ENCODE assay signal across 16 cellular contexts in the genomic region with DNA sequence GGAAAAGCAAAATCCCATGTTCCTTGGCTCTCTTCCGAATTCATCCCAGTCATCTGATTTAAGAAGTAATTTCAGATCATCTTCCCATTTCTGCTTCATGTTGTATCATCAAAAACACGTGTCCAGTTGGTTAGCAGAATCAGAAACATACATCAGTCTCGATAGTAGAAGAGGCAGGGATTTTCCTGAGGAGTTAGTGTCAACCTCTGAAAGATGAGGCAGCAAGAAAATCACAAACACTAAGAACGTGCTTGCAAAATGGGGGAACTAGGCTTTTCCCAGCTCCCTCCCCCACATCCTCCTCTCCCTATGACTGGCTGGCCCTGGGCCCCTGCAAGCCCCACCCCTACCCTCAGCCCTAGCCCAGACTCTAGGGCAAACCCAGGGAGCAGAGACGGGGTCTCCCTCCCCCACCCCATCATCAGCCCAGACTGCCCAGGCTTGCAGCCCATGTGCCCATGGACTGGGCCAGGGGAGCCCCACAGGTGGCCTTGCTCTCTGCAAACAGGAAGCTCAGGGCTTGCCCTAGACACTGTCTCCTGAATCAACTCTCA.
A peak's percentile ranks its signal among the peaks of the same experiment; 100 is the strongest.
DNase-seq lines count a peak whose midpoint lies in the region; ATAC-seq, FAIRE-seq and TF ChIP-seq lines count a peak whose summit lies in the region.
"Had no signal": no experiment of that assay in that cellular context is flagged by ENCODE, and none has a peak within 500 bp of the region (broad histone marks: within the 10 kb centered on the region; RNA-seq: fewer than 3 reads in every experiment).

No MANE protein-coding gene starts in this region.

- H3K9me3 Mint-ChIP-seq in activated T-cell treated with anti-CD3 and anti-CD28 coated beads, Interleukin-2, amount 50 U/mL, for 24 hours, result no peaks in the 10 kb centered on the region
- H3K9me3 Mint-ChIP-seq in WTC11, result peaks cover 5% of the 10 kb centered on the region; the same call in 1 of the 2 replicates

- H3K79me2 ChIP-seq in parathyroid adenoma, result peaks cover 23% of the 10 kb centered on the region

- H3K27ac ChIP-seq in parathyroid adenoma, result peak overlapping the region; percentile 100
- H3K27ac ChIP-seq in spleen, result peak overlapping the region in 4 of 8 donors; percentile 33 to 67 (median 60)
- H3K27ac ChIP-seq: SJSA1, VCaP had no signal

- ATAC-seq in WTC11 (peak; percentile 48), GM19023 (IDR thresholded peaks at IDR 0.05; ENCODE audit: unreplicated experiment) (no peak), HG03521 (IDR thresholded peaks at IDR 0.05; ENCODE audit: unreplicated experiment) (no peak)

- no peak overlapping the region for H3K4me3 ChIP-seq in parathyroid adenoma (ENCODE audit: low read depth, low read length)
- H3K4me3 ChIP-seq in spleen, result no peak overlapping the region
- H3K4me3 ChIP-seq: SJSA1 had no signal

- H3K9me3 ChIP-seq in parathyroid adenoma (ENCODE audit: control insufficient read depth, low read length) (no peaks in the 10 kb centered on the region), spleen (no peaks in the 10 kb centered on the region)
- H3K9me3 ChIP-seq: SJSA1 had no signal

- peak overlapping the region; percentile 46 for H3K27ac Mint-ChIP-seq in activated T-cell treated with anti-CD3 and anti-CD28 coated beads, Interleukin-2, amount 50 U/mL, for 24 hours
- no peak overlapping the region for H3K27ac Mint-ChIP-seq in WTC11
- H3K27ac Mint-ChIP-seq: brain had no signal

- peaks cover 66% of the 10 kb centered on the region for H3K4me1 Mint-ChIP-seq in activated T-cell treated with anti-CD3 and anti-CD28 coated beads, Interleukin-2, amount 50 U/mL, for 24 hours (ENCODE audit: low read depth)
- peaks cover 17% of the 10 kb centered on the region for H3K4me1 Mint-ChIP-seq in WTC11

- TF ChIP-seq POLR2A in spleen (IDR thresholded peaks at IDR 0.05), result no peak

- FAIRE-seq in GM18507 (lab: Jason Lieb, UNC), result peak; percentile 73
- FAIRE-seq: frontal cortex, urothelium cell line had no signal

- H3K4me3 Mint-ChIP-seq in activated T-cell treated with anti-CD3 and anti-CD28 coated beads, Interleukin-2, amount 50 U/mL, for 24 hours, result no peak overlapping the region
- no peak overlapping the region for H3K4me3 Mint-ChIP-seq in WTC11
- H3K4me3 Mint-ChIP-seq: brain had no signal

- TF ChIP-seq CTCF in WTC11 (IDR thresholded peaks at IDR 0.05) (no peak), parathyroid adenoma (IDR thresholded peaks at IDR 0.05) (no peak), spleen (IDR thresholded peaks at IDR 0.05 in 8 of 11, conservative IDR thresholded peaks at IDR 0.05 in 3 of 11) (no peak)

- H3K4me1 ChIP-seq in parathyroid adenoma (peaks cover 86% of the 10 kb centered on the region), spleen (peaks cover 16 to 95% (median 54%) of the 10 kb centered on the region in 6 donors)
- H3K4me1 ChIP-seq: SJSA1 had no signal

- intact Hi-C loops in spleen (cut with DNase I; ENCODE audit: low total_unique reads), result no loop called here

- POLR2A ChIA-PET in WTC11 (lab: Charles Lee), result no interaction called here

- H2AFZ ChIP-seq in parathyroid adenoma, result no peak overlapping the region

- CTCF ChIA-PET in WTC11 (lab: Charles Lee), result interaction anchor here (1.3 kb wide), 1 partner anchor 15 kb away, joined by 3 read pairs; no protein-coding TSS in a partner anchor

- WGBS in spleen, 5 donors, result 48 to 63% (median 53%) methylated on average over 5 of the region's 5 CpGs

- no peaks in the 10 kb centered on the region for H3K27me3 ChIP-seq in parathyroid adenoma (ENCODE audit: control insufficient read depth, insufficient read depth, low read length)
- no peaks in the 10 kb centered on the region for H3K27me3 ChIP-seq in spleen (replicated peaks in 1 of 7)
- H3K27me3 ChIP-seq: SJSA1 had no signal

- no peak for DNase-seq in activated T-cell treated with anti-CD3 and anti-CD28 coated beads, Interleukin-2, amount 50 U/mL, for 24 hours
- no peak for DNase-seq in activated T-cell treated with anti-CD3 and anti-CD28 coated beads for 4 hours
- DNase-seq in GM18507 (ENCODE audit: extremely low spot score, insufficient read length, low read depth), result no peak
- DNase-seq in WTC11 (ENCODE audit: low spot score), result no peak
- no peak for DNase-seq in spleen
- DNase-seq: effector memory CD4-positive, alpha-beta T cell; NCI-H1694; NCI-H524 treated with DMSO at 0.1 percent for 48 hours had no signal

- H3K9ac ChIP-seq in parathyroid adenoma, result no peak overlapping the region

- H3K36me3 Mint-ChIP-seq in activated T-cell treated with anti-CD3 and anti-CD28 coated beads, Interleukin-2, amount 50 U/mL, for 24 hours (ENCODE audit: low read depth), result no peaks in the 10 kb centered on the region
- no peaks in the 10 kb centered on the region for H3K36me3 Mint-ChIP-seq in WTC11
- H3K36me3 Mint-ChIP-seq: brain had no signal

- H3K27me3 Mint-ChIP-seq in activated T-cell treated with anti-CD3 and anti-CD28 coated beads, Interleukin-2, amount 50 U/mL, for 24 hours, result no peaks in the 10 kb centered on the region
- H3K27me3 Mint-ChIP-seq in WTC11 (ENCODE audit: low read depth), result no peaks in the 10 kb centered on the region

- H3K36me3 ChIP-seq in parathyroid adenoma (ENCODE audit: control insufficient read depth, insufficient read depth, low read length), result no peaks in the 10 kb centered on the region
- no peaks in the 10 kb centered on the region for H3K36me3 ChIP-seq in spleen
- H3K36me3 ChIP-seq: SJSA1 had no signal

- no peak overlapping the region for H3K4me2 ChIP-seq in parathyroid adenoma (ENCODE audit: low read length)

TF ChIP-seq in WTC11, 78 proteins besides CTCF, POLR2A, EP300 and RAD21:
- TF ChIP-seq SOX15 (CRISPR knock-in tag; IDR thresholded peaks at IDR 0.05) (no peak), ZNF121 (CRISPR knock-in tag; IDR thresholded peaks at IDR 0.05) (no peak), NFYB (CRISPR knock-in tag; conservative IDR thresholded peaks at IDR 0.05; ENCODE audit: low read depth) (no peak), ELF4 (CRISPR knock-in tag; IDR thresholded peaks at IDR 0.05; ENCODE audit: low read depth) (no peak), OVOL2 (CRISPR knock-in tag; IDR thresholded peaks at IDR 0.05; ENCODE audit: borderline replicate concordance) (no peak), ZNF416 (CRISPR knock-in tag; IDR thresholded peaks at IDR 0.05) (no peak)
- TF ChIP-seq, protein P1, sequence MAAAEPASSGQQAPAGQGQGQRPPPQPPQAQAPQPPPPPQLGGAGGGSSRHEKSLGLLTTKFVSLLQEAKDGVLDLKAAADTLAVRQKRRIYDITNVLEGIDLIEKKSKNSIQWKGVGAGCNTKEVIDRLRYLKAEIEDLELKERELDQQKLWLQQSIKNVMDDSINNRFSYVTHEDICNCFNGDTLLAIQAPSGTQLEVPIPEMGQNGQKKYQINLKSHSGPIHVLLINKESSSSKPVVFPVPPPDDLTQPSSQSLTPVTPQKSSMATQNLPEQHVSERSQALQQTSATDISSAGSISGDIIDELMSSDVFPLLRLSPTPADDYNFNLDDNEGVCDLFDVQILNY (CRISPR knock-in tag; IDR thresholded peaks at IDR 0.05), result no peak
- TF ChIP-seq, protein P2, sequence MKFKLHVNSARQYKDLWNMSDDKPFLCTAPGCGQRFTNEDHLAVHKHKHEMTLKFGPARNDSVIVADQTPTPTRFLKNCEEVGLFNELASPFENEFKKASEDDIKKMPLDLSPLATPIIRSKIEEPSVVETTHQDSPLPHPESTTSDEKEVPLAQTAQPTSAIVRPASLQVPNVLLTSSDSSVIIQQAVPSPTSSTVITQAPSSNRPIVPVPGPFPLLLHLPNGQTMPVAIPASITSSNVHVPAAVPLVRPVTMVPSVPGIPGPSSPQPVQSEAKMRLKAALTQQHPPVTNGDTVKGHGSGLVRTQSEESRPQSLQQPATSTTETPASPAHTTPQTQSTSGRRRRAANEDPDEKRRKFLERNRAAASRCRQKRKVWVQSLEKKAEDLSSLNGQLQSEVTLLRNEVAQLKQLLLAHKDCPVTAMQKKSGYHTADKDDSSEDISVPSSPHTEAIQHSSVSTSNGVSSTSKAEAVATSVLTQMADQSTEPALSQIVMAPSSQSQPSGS (CRISPR knock-in tag; IDR thresholded peaks at IDR 0.05; ENCODE audit: borderline replicate concordance, low read depth), result no peak
TF ChIP-seq in WTC11: peak in this region for 0.
